ENCODE assay signal across 2 cellular contexts in the genomic region with DNA sequence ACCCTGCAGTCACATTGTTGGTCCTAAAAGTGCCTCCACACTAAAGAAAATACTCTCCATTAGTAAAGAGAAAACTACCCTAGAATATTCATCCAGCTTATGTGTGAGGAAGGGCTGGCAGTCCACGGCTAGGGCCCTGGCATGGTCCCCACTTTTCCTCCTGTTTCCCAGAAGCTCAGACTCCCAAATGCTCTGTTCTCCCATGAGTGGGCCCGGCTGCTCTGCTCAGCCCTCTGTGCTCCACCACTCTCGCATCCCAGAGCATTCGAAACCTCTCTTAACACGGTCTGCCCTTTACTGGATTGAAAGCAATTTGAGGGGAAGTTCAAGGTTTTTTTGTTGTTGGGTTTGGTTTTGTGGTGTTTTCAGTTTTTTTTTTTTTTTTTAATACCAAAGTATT.
TF ChIP-seq lines count a peak whose summit lies in the region.

No MANE protein-coding gene starts in this region.

TF ChIP-seq in GM23338, 12 proteins besides CTCF, POLR2A, EP300 and RAD21:
- TF ChIP-seq, protein P1, sequence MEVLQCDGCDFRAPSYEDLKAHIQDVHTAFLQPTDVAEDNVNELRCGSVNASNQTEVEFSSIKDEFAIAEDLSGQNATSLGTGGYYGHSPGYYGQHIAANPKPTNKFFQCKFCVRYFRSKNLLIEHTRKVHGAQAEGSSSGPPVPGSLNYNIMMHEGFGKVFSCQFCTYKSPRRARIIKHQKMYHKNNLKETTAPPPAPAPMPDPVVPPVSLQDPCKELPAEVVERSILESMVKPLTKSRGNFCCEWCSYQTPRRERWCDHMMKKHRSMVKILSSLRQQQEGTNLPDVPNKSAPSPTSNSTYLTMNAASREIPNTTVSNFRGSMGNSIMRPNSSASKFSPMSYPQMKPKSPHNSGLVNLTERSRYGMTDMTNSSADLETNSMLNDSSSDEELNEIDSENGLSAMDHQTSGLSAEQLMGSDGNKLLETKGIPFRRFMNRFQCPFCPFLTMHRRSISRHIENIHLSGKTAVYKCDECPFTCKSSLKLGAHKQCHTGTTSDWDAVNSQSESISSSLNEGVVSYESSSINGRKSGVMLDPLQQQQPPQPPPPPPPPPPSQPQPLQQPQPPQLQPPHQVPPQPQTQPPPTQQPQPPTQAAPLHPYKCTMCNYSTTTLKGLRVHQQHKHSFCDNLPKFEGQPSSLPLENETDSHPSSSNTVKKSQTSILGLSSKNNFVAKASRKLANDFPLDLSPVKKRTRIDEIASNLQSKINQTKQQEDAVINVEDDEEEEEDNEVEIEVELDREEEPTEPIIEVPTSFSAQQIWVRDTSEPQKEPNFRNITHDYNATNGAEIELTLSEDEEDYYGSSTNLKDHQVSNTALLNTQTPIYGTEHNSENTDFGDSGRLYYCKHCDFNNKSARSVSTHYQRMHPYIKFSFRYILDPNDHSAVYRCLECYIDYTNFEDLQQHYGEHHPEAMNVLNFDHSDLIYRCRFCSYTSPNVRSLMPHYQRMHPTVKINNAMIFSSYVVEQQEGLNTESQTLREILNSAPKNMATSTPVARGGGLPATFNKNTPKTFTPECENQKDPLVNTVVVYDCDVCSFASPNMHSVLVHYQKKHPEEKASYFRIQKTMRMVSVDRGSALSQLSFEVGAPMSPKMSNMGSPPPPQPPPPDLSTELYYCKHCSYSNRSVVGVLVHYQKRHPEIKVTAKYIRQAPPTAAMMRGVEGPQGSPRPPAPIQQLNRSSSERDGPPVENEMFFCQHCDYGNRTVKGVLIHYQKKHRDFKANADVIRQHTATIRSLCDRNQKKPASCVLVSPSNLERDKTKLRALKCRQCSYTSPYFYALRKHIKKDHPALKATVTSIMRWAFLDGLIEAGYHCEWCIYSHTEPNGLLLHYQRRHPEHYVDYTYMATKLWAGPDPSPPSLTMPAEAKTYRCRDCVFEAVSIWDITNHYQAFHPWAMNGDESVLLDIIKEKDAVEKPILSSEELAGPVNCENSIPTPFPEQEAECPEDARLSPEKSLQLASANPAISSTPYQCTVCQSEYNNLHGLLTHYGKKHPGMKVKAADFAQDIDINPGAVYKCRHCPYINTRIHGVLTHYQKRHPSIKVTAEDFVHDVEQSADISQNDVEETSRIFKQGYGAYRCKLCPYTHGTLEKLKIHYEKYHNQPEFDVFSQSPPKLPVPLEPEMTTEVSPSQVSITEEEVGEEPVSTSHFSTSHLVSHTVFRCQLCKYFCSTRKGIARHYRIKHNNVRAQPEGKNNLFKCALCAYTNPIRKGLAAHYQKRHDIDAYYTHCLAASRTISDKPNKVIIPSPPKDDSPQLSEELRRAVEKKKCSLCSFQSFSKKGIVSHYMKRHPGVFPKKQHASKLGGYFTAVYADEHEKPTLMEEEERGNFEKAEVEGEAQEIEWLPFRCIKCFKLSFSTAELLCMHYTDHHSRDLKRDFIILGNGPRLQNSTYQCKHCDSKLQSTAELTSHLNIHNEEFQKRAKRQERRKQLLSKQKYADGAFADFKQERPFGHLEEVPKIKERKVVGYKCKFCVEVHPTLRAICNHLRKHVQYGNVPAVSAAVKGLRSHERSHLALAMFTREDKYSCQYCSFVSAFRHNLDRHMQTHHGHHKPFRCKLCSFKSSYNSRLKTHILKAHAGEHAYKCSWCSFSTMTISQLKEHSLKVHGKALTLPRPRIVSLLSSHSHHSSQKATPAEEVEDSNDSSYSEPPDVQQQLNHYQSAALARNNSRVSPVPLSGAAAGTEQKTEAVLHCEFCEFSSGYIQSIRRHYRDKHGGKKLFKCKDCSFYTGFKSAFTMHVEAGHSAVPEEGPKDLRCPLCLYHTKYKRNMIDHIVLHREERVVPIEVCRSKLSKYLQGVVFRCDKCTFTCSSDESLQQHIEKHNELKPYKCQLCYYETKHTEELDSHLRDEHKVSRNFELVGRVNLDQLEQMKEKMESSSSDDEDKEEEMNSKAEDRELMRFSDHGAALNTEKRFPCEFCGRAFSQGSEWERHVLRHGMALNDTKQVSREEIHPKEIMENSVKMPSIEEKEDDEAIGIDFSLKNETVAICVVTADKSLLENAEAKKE (CRISPR knock-in tag; IDR thresholded peaks at IDR 0.05), result no peak
- no peak for TF ChIP-seq CREB1 (CRISPR knock-in tag; IDR thresholded peaks at IDR 0.05; ENCODE audit: low read depth)
- TF ChIP-seq, protein P2, sequence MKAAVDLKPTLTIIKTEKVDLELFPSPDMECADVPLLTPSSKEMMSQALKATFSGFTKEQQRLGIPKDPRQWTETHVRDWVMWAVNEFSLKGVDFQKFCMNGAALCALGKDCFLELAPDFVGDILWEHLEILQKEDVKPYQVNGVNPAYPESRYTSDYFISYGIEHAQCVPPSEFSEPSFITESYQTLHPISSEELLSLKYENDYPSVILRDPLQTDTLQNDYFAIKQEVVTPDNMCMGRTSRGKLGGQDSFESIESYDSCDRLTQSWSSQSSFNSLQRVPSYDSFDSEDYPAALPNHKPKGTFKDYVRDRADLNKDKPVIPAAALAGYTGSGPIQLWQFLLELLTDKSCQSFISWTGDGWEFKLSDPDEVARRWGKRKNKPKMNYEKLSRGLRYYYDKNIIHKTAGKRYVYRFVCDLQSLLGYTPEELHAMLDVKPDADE (IDR thresholded peaks at IDR 0.05), result no peak
- TF ChIP-seq JUNB (IDR thresholded peaks at IDR 0.05; ENCODE audit: unreplicated experiment), result no peak
- TF ChIP-seq EZH2phosphoT487 (IDR thresholded peaks at IDR 0.05; ENCODE audit: unreplicated experiment), result no peak
- TF ChIP-seq POLR2AphosphoS5 (IDR thresholded peaks at IDR 0.05; ENCODE audit: low read depth), result no peak
- no peak for TF ChIP-seq NANOG (IDR thresholded peaks at IDR 0.05; ENCODE audit: borderline replicate concordance)
- TF ChIP-seq EZH2 (IDR thresholded peaks at IDR 0.05; ENCODE audit: low read depth, unreplicated experiment), result no peak

TF ChIP-seq in K562, 482 proteins besides CTCF, POLR2A, EP300 and RAD21 (continued from another document):
- TF ChIP-seq, protein P3, sequence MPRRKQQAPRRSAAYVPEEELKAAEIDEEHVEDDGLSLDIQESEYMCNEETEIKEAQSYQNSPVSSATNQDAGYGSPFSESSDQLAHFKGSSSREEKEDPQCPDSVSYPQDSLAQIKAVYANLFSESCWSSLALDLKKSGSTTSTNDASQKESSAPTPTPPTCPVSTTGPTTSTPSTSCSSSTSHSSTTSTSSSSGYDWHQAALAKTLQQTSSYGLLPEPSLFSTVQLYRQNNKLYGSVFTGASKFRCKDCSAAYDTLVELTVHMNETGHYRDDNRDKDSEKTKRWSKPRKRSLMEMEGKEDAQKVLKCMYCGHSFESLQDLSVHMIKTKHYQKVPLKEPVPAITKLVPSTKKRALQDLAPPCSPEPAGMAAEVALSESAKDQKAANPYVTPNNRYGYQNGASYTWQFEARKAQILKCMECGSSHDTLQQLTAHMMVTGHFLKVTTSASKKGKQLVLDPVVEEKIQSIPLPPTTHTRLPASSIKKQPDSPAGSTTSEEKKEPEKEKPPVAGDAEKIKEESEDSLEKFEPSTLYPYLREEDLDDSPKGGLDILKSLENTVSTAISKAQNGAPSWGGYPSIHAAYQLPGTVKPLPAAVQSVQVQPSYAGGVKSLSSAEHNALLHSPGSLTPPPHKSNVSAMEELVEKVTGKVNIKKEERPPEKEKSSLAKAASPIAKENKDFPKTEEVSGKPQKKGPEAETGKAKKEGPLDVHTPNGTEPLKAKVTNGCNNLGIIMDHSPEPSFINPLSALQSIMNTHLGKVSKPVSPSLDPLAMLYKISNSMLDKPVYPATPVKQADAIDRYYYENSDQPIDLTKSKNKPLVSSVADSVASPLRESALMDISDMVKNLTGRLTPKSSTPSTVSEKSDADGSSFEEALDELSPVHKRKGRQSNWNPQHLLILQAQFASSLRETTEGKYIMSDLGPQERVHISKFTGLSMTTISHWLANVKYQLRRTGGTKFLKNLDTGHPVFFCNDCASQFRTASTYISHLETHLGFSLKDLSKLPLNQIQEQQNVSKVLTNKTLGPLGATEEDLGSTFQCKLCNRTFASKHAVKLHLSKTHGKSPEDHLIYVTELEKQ (CRISPR knock-in tag; IDR thresholded peaks at IDR 0.05), result no peak
- TF ChIP-seq, protein P4, sequence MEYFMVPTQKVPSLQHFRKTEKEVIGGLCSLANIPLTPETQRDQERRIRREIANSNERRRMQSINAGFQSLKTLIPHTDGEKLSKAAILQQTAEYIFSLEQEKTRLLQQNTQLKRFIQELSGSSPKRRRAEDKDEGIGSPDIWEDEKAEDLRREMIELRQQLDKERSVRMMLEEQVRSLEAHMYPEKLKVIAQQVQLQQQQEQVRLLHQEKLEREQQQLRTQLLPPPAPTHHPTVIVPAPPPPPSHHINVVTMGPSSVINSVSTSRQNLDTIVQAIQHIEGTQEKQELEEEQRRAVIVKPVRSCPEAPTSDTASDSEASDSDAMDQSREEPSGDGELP (CRISPR knock-in tag; IDR thresholded peaks at IDR 0.05; ENCODE audit: borderline replicate concordance), result no peak
- TF ChIP-seq PURB (CRISPR knock-in tag; IDR thresholded peaks at IDR 0.05; ENCODE audit: low read depth), result no peak
- TF ChIP-seq NUFIP1 (IDR thresholded peaks at IDR 0.05; ENCODE audit: partially characterized antibody), result no peak
- TF ChIP-seq, protein P5, sequence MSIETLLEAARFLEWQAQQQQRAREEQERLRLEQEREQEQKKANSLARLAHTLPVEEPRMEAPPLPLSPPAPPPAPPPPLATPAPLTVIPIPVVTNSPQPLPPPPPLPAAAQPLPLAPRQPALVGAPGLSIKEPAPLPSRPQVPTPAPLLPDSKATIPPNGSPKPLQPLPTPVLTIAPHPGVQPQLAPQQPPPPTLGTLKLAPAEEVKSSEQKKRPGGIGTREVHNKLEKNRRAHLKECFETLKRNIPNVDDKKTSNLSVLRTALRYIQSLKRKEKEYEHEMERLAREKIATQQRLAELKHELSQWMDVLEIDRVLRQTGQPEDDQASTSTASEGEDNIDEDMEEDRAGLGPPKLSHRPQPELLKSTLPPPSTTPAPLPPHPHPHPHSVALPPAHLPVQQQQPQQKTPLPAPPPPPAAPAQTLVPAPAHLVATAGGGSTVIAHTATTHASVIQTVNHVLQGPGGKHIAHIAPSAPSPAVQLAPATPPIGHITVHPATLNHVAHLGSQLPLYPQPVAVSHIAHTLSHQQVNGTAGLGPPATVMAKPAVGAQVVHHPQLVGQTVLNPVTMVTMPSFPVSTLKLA (conservative IDR thresholded peaks at IDR 0.05), result no peak
- TF ChIP-seq TAF9B (IDR thresholded peaks at IDR 0.05; ENCODE audit: partially characterized antibody), result no peak
- TF ChIP-seq HEY1 (CRISPR knock-in tag; IDR thresholded peaks at IDR 0.05; ENCODE audit: borderline replicate concordance), result no peak
- TF ChIP-seq, protein P6, sequence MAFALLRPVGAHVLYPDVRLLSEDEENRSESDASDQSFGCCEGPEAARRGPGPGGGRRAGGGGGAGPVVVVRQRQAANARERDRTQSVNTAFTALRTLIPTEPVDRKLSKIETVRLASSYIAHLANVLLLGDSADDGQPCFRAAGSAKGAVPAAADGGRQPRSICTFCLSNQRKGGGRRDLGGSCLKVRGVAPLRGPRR (CRISPR knock-in tag; IDR thresholded peaks at IDR 0.05), result no peak
- TF ChIP-seq ZNF707 (CRISPR knock-in tag; conservative IDR thresholded peaks at IDR 0.05), result no peak
